7 cellular contexts compared by ENCODE assay signal in genomic region chr20:17938889-17939619, GRCh38. TPM values are rescaled to one million over a fixed set of nuclear protein-coding genes. Genes with fewer than 3 reads are reported as not detected.
DNase-seq lines count a peak whose midpoint lies in the region; ATAC-seq, FAIRE-seq and TF ChIP-seq lines count a peak whose summit lies in the region.

No MANE protein-coding gene starts in this region.

- no peaks in the 10 kb centered on the region for H3K27me3 ChIP-seq in MG63
- peaks cover 2% of the 10 kb centered on the region for H3K27me3 ChIP-seq in iPS-15b (ENCODE audit: control insufficient read depth, insufficient read depth, low read length)

- H3K4me3 ChIP-seq in HEK293 (ENCODE audit: low read depth, low read length) = no peak overlapping the region
- H3K4me3 ChIP-seq in MG63 = no peak overlapping the region
- no peak overlapping the region for H3K4me3 ChIP-seq in iPS-15b (ENCODE audit: low read depth, low read length)

- H3K9ac ChIP-seq in iPS-15b (ENCODE audit: low read depth, low read length) = peak overlapping the region; percentile 19

- DNase-seq in GM12891 (ENCODE audit: insufficient read length, low spot score) = peak; percentile 53
- DNase-seq in MG63 = peak; percentile 49
- peak in 46 of 58 donors; percentile 10 to 76 (median 38) for DNase-seq in anterior cingulate cortex (lab: John Stamatoyannopoulos, UW)
- DNase-seq in smooth muscle cell of the brain vasculature (ENCODE audit: low read depth, low spot score) = peak; percentile 46

- peaks cover 5% of the 10 kb centered on the region; the same call in 1 of the 2 replicates for H3K4me1 ChIP-seq in HEK293 (ENCODE audit: control insufficient read depth, insufficient read depth, low read length)
- H3K4me1 ChIP-seq in iPS-15b (ENCODE audit: control insufficient read depth, insufficient read depth, low read length) = peaks cover 22% of the 10 kb centered on the region

- H3K36me3 ChIP-seq in HEK293 (ENCODE audit: control insufficient read depth in 2 of 2, insufficient read depth in 1 of 2, low read length in 2 of 2) = peaks cover 9 to 38% of the 10 kb centered on the region in 2 experiments
- peaks cover 43% of the 10 kb centered on the region for H3K36me3 ChIP-seq in MG63
- H3K36me3 ChIP-seq in iPS-15b (ENCODE audit: control insufficient read depth, insufficient read depth, low read length) = peaks cover 14% of the 10 kb centered on the region

- ATAC-seq in SK-N-SH treated with all-trans-retinoic acid at 6 μM for 48 hours = peak; percentile 88

- peak; percentile 94 for FAIRE-seq in GM12891 (lab: Jason Lieb, UNC)

- TF ChIP-seq POLR2A in GM12891 (IDR thresholded peaks at IDR 0.05; ENCODE audit: low read depth, low read length) = no peak

- POLR2A ChIA-PET in HEK293 (lab: Yijun Ruan, JAX) = interaction anchor here (1.0 to 2.4 kb wide), 5 partner anchors 14 to 409 kb away, joined by 3 to 10 read pairs (median 4); partner anchors contain the start of gene RRBP1

- CTCF ChIA-PET in HEK293 (lab: Yijun Ruan, JAX) = interaction anchor here (0.5 to 2.3 kb wide), 30 partner anchors 8 to 439 kb away, joined by 3 to 11 read pairs (median 4); no protein-coding TSS in a partner anchor

- H3K27ac ChIP-seq in HEK293 (ENCODE audit: extremely low read depth, low read depth, low read length) = peak overlapping the region; percentile 19; the same call in 1 of the 2 replicates

- TF ChIP-seq CTCF in HEK293 (tag by site-specific recombination; IDR thresholded peaks at IDR 0.05) = peak; percentile 60

- H3K9me3 ChIP-seq in HEK293 (ENCODE audit: control insufficient read depth, insufficient read depth, low read depth, low read length) = no peaks in the 10 kb centered on the region
- H3K9me3 ChIP-seq in MG63 = no peaks in the 10 kb centered on the region
- H3K9me3 ChIP-seq in iPS-15b (ENCODE audit: control insufficient read depth, insufficient read depth, low read length) = no peaks in the 10 kb centered on the region

TF ChIP-seq in GM12891, 5 proteins besides CTCF, POLR2A, EP300 and RAD21:
- TF ChIP-seq PAX5 (IDR thresholded peaks at IDR 0.05; ENCODE audit: insufficient read depth, low read length, severe bottlenecking) (no peak), TAF1 (IDR thresholded peaks at IDR 0.05; ENCODE audit: low read depth, low read length) (no peak), SPI1 (IDR thresholded peaks at IDR 0.05; ENCODE audit: low read depth, low read length) (no peak), POU2F2 (IDR thresholded peaks at IDR 0.05; ENCODE audit: low read depth, low read length) (peak; percentile 56; the same call in 1 of the 2 replicates), POLR2AphosphoS5 (IDR thresholded peaks at IDR 0.05; ENCODE audit: low read depth, low read length) (no peak)
TF ChIP-seq in GM12891: peak in this region for 1.

TF ChIP-seq in HEK293, 187 proteins besides CTCF, POLR2A, EP300 and RAD21:
- no peak for TF ChIP-seq ZNF670 (tag by site-specific recombination; IDR thresholded peaks at IDR 0.05; ENCODE audit: low read depth)
- no peak for TF ChIP-seq MYNN (tag by site-specific recombination; IDR thresholded peaks at IDR 0.05; ENCODE audit: borderline replicate concordance)
- TF ChIP-seq ZBTB1 (tag by site-specific recombination; IDR thresholded peaks at IDR 0.05) = no peak
- TF ChIP-seq ZNF654 (tag by site-specific recombination; IDR thresholded peaks at IDR 0.05; ENCODE audit: low read depth) = peak; percentile 59
- 0 out of 2 replicates have a peak, but pooled peaks have one; percentile 26 for TF ChIP-seq ZSCAN30 (tag by site-specific recombination; IDR thresholded peaks at IDR 0.05)
- TF ChIP-seq ZNF416 (tag by site-specific recombination; IDR thresholded peaks at IDR 0.05) = no peak
- no peak for TF ChIP-seq ZNF521 (tag by site-specific recombination; IDR thresholded peaks at IDR 0.05)
- TF ChIP-seq ZNF704 (tag by site-specific recombination; IDR thresholded peaks at IDR 0.05) = no peak
- peak; percentile 51; the same call in 1 of the 2 replicates for TF ChIP-seq ZFHX2 (tag by site-specific recombination; conservative IDR thresholded peaks at IDR 0.05)
- no peak for TF ChIP-seq GFI1B (tag by site-specific recombination; IDR thresholded peaks at IDR 0.05)
- no peak for TF ChIP-seq OVOL3 (tag by site-specific recombination; IDR thresholded peaks at IDR 0.05)
- TF ChIP-seq ZNF76 (tag by site-specific recombination; IDR thresholded peaks at IDR 0.05; ENCODE audit: borderline replicate concordance, low read depth) = no peak
- 0 out of 2 replicates have a peak, but pooled peaks have one; percentile 31 for TF ChIP-seq ZNF2 (tag by site-specific recombination; IDR thresholded peaks at IDR 0.05)

TF ChIP-seq in SK-N-SH treated with all-trans-retinoic acid at 6 μM for 48 hours, 23 proteins besides CTCF, POLR2A, EP300 and RAD21:
- TF ChIP-seq CSDC2 (CRISPR knock-in tag; IDR thresholded peaks at IDR 0.05) (no peak), PATZ1 (CRISPR knock-in tag; IDR thresholded peaks at IDR 0.05; ENCODE audit: borderline replicate concordance) (no peak)

RNA-seq across cellular contexts. Expression of gene SNX5, which starts 29.5 kb away (rescaled TPM):
- polyA plus RNA-seq in GM12891 (2012; ENCODE audit: low read depth, missing spikeins) = 178 TPM
- total RNA-seq in MG63 (2014; rRNA removed; shearing (Covaris generic); ENCODE audit: low replicate concordance) = 78.5 and 99.6 TPM in 2 replicates

RNA-seq across cellular contexts. Expression of gene MGME1, which starts 29.8 kb away (rescaled TPM):
- 21.8 TPM for polyA plus RNA-seq in GM12891 (2012; ENCODE audit: low read depth, missing spikeins)
- total RNA-seq in MG63 (2014; rRNA removed; shearing (Covaris generic); ENCODE audit: low replicate concordance) = 20.6 and 23.5 TPM in 2 replicates
